ENCODE assay signal across 21 cellular contexts in genomic region chr1:206040328-206040727, GRCh38. TPM values are rescaled to one million over a fixed set of nuclear protein-coding genes. Genes with fewer than 3 reads are reported as not detected.
DNase-seq lines count a peak whose midpoint lies in the region; ATAC-seq and TF ChIP-seq lines count a peak whose summit lies in the region.
"Had no signal": no experiment of that assay in that cellular context is flagged by ENCODE, and none has a peak within 500 bp of the region (broad histone marks: within the 10 kb centered on the region; RNA-seq: fewer than 3 reads in every experiment).

No MANE protein-coding gene starts in this region.

- H3K9ac ChIP-seq in BLaER1 treated with 17β-estradiol and CSF1 and Interleukin-3, amounts not matched to agents 10 nM and 100 nM = no peak overlapping the region
- H3K9ac ChIP-seq in Loucy (ENCODE audit: low read depth, low read length, poor library complexity, severe bottlenecking) = peak overlapping the region; percentile 83
- H3K9ac ChIP-seq: GM23248 had no signal

- H3K9me3 ChIP-seq in BLaER1 treated with 17β-estradiol and CSF1 and Interleukin-3, amounts not matched to agents 10 nM and 100 nM (replicated peaks in 1 of 11) = no peaks in the 10 kb centered on the region
- H3K9me3 ChIP-seq in Loucy (ENCODE audit: insufficient read depth, low read depth, low read length) (no peaks in the 10 kb centered on the region), T-helper 17 cell (ENCODE audit: control insufficient read depth, low read length, poor library complexity, severe bottlenecking) (no peaks in the 10 kb centered on the region), spleen (no peaks in the 10 kb centered on the region)
- H3K9me3 ChIP-seq: MG63 had no signal

- no peak for DNase-seq in T-helper 17 cell
- no peak for DNase-seq in spleen
- DNase-seq in activated effector memory CD4-positive, alpha-beta T cell treated with anti-CD3 and anti-CD28 coated beads, Interleukin-2, amount 50 U/mL, for 16 hours = no peak
- no peak for DNase-seq in SK-N-DZ (ENCODE audit: low spot score)
- DNase-seq: CD4-positive, CD25-positive, alpha-beta regulatory T cell; DMS53; GM23248; MG63; NCI-H1092; NCI-H146; NCI-H2081 treated with DMSO at 0.1 percent for 48 hours; NCI-H524; T-cell had no signal

- TF ChIP-seq POLR2A in spleen (IDR thresholded peaks at IDR 0.05) = no peak

- no peak for ATAC-seq in T-helper 17 cell
- no peak for ATAC-seq in HG03097 (IDR thresholded peaks at IDR 0.05; ENCODE audit: low FRiP score, unreplicated experiment)
- ATAC-seq in GM19395 (IDR thresholded peaks at IDR 0.05; ENCODE audit: unreplicated experiment) = no peak
- ATAC-seq: HCT116, T-cell had no signal

- intact Hi-C loops in spleen (cut with DNase I; ENCODE audit: low total_unique reads) = no loop called here

- H3K4me3 ChIP-seq in BLaER1 treated with 17β-estradiol and CSF1 and Interleukin-3, amounts not matched to agents 10 nM and 100 nM = no peak overlapping the region
- H3K4me3 ChIP-seq in Loucy (ENCODE audit: low read length, poor library complexity, severe bottlenecking) (peak overlapping the region; percentile 59), spleen (no peak overlapping the region)
- H3K4me3 ChIP-seq: GM23248, MG63 had no signal

- H3K27me3 ChIP-seq in BLaER1 treated with 17β-estradiol and CSF1 and Interleukin-3, amounts not matched to agents 10 nM and 100 nM = no peaks in the 10 kb centered on the region
- H3K27me3 ChIP-seq in Loucy (ENCODE audit: insufficient read depth, low read length, poor library complexity, severe bottlenecking) (no peaks in the 10 kb centered on the region), spleen (replicated peaks in 1 of 7) (no peaks in the 10 kb centered on the region)

- TF ChIP-seq CTCF in Loucy (conservative IDR thresholded peaks at IDR 0.05; ENCODE audit: low read length) = no peak
- TF ChIP-seq CTCF in spleen (IDR thresholded peaks at IDR 0.05 in 8 of 11, conservative IDR thresholded peaks at IDR 0.05 in 3 of 11) = no peak

- no peaks in the 10 kb centered on the region for H3K9me2 ChIP-seq in Loucy (replicated peaks; ENCODE audit: low read depth, low read length)

- H3K4me2 ChIP-seq in BLaER1 treated with 17β-estradiol and CSF1 and Interleukin-3, amounts not matched to agents 10 nM and 100 nM = peak overlapping the region in 7 of 11 experiments; percentile 7 to 82 (median 60); a peak in 6 of 22 replicates
- peak overlapping the region; percentile 75 for H3K4me2 ChIP-seq in Loucy (ENCODE audit: low read depth, low read length, poor library complexity, severe bottlenecking)

- H3K27ac ChIP-seq in BLaER1 treated with 17β-estradiol and CSF1 and Interleukin-3, amounts not matched to agents 10 nM and 100 nM = no peak overlapping the region
- H3K27ac ChIP-seq in spleen = peak overlapping the region in 5 of 8 donors; percentile 58 to 84 (median 72)
- H3K27ac ChIP-seq: GM23248, RWPE1 had no signal

- H3K79me2 ChIP-seq in Loucy (ENCODE audit: insufficient read depth, low read length) = peaks cover 96% of the 10 kb centered on the region

- peaks cover 5% of the 10 kb centered on the region for H3K27me3 Mint-ChIP-seq in T-helper 17 cell

- H3K36me3 ChIP-seq in BLaER1 treated with 17β-estradiol and CSF1 and Interleukin-3, amounts not matched to agents 10 nM and 100 nM = no peaks in the 10 kb centered on the region
- H3K36me3 ChIP-seq in Loucy (ENCODE audit: insufficient read depth, low read length) = no peaks in the 10 kb centered on the region
- H3K36me3 ChIP-seq in spleen = no peaks in the 10 kb centered on the region
- H3K36me3 ChIP-seq: MG63 had no signal

- no peaks in the 10 kb centered on the region for H4K20me1 ChIP-seq in BLaER1 treated with 17β-estradiol and CSF1 and Interleukin-3, amounts not matched to agents 10 nM and 100 nM
- H4K20me1 ChIP-seq in Loucy (ENCODE audit: insufficient read depth, low read length, poor library complexity, severe bottlenecking) = peaks cover 12% of the 10 kb centered on the region

- 0 out of 2 replicates have a peak, but pooled peaks cover 5% of the 10 kb centered on the region for H3F3A ChIP-seq in Loucy (ENCODE audit: low read depth)

- peaks cover 39 to 66% (median 44%) of the 10 kb centered on the region in 10 experiments for H3K4me1 ChIP-seq in BLaER1 treated with 17β-estradiol and CSF1 and Interleukin-3, amounts not matched to agents 10 nM and 100 nM
- peaks cover 59% of the 10 kb centered on the region for H3K4me1 ChIP-seq in Loucy (ENCODE audit: insufficient read depth, low read length, poor library complexity, severe bottlenecking)
- peaks cover 10 to 99% (median 48%) of the 10 kb centered on the region in 6 donors for H3K4me1 ChIP-seq in spleen

- no peak overlapping the region for H3K4me3 Mint-ChIP-seq in T-helper 17 cell
- H3K4me3 Mint-ChIP-seq: CD4-positive, CD25-positive, alpha-beta regulatory T cell; T-cell had no signal

- H3K4me1 Mint-ChIP-seq in T-helper 17 cell = peaks cover 23% of the 10 kb centered on the region

- H3K27ac Mint-ChIP-seq in T-helper 17 cell = peak overlapping the region; percentile 69
- H3K27ac Mint-ChIP-seq: CD4-positive, CD25-positive, alpha-beta regulatory T cell had no signal

- no peak overlapping the region for H2AFZ ChIP-seq in Loucy (ENCODE audit: low read length)
- H2AFZ ChIP-seq: GM23248 had no signal

- no peaks in the 10 kb centered on the region for H3K36me3 Mint-ChIP-seq in T-helper 17 cell (ENCODE audit: low read depth)
- H3K36me3 Mint-ChIP-seq: CD4-positive, CD25-positive, alpha-beta regulatory T cell; T-cell had no signal

- 71 to 75% (median 73%) methylated on average over 5 of the region's 5 CpGs for WGBS in spleen, 5 donors

RNA-seq across cellular contexts. Expression of gene RHEX, which starts 12.6 kb away (rescaled TPM):
- total RNA-seq in T-helper 17 cell (under 1 TPM in 1 of 2 donors, not detected in 1; 0.50 TPM), spleen (1 to 10 TPM in 6 of 7 donors, under 1 TPM in 1; 0.94 to 6.2 (median 3.4) TPM)
- 1 to 10 TPM in 2 of 3 donors, under 1 TPM in 1; 0.91 to 3.3 (median 1.2) TPM for polyA plus RNA-seq in spleen
- polyA plus RNA-seq in SK-N-DZ (2014; cell fraction: cytosol; rRNA removed) = not detected in 2 replicates
- polyA plus RNA-seq in SK-N-DZ (2014; cell fraction: nucleus; rRNA removed) = not detected in 2 replicates
- total RNA-seq: A673; CD4-positive, CD25-positive, alpha-beta regulatory T cell; GM23248; SK-MEL-5 had no signal
- polyA plus RNA-seq: CD4-positive, CD25-positive, alpha-beta regulatory T cell; GM23248 had no signal

RNA-seq across cellular contexts. Expression of gene CTSE, which starts 16.6 kb away (rescaled TPM):
- not detected for total RNA-seq in T-helper 17 cell
- total RNA-seq in spleen = under 1 TPM in 2 of 7 donors, not detected in 5; 0.40 to 0.66 TPM
- under 1 TPM; 0.06 to 0.11 (median 0.09) TPM for polyA plus RNA-seq in spleen
- polyA plus RNA-seq in SK-N-DZ (2014; cell fraction: cytosol; rRNA removed) = not detected in 2 replicates
- polyA plus RNA-seq in SK-N-DZ (2014; cell fraction: nucleus; rRNA removed) = not detected in 2 replicates
- total RNA-seq: CD4-positive, CD25-positive, alpha-beta regulatory T cell; GM23248; SK-MEL-5 had no signal
- polyA plus RNA-seq: CD4-positive, CD25-positive, alpha-beta regulatory T cell; GM23248 had no signal

RNA-seq across cellular contexts. Expression of gene RAB7B, which starts 37.1 kb away (rescaled TPM):
- total RNA-seq in T-helper 17 cell = under 1 TPM in 1 of 2 donors, not detected in 1; 0.18 TPM
- 1 to 10 TPM in 6 of 7 donors, under 1 TPM in 1; 0.34 to 3.2 (median 2.6) TPM for total RNA-seq in spleen
- 1 to 10 TPM in 1 of 3 donors, under 1 TPM in 2; 0.67 to 2.0 (median 0.85) TPM for polyA plus RNA-seq in spleen
- not detected in 2 replicates for polyA plus RNA-seq in SK-N-DZ (2014; cell fraction: cytosol; rRNA removed)
- polyA plus RNA-seq in SK-N-DZ (2014; cell fraction: nucleus; rRNA removed) = not detected in 2 replicates
- total RNA-seq: CD4-positive, CD25-positive, alpha-beta regulatory T cell had no signal
- polyA plus RNA-seq: CD4-positive, CD25-positive, alpha-beta regulatory T cell had no signal

Comparison
In these comparisons a context has a peak if more than half of its experiments do, and no peak if none do; other contexts are left out.
1. H3K27ac ChIP-seq: peak in spleen (5 of 8); none in BLaER1 treated with 17β-estradiol and CSF1 and Interleukin-3, amounts not matched to agents 10 nM and 100 nM (0 of 11).